In genomic region chr17:17593222-17593620, GRCh38 we compare ENCODE assay signal across 12 cellular contexts. TPM values are rescaled to one million over a fixed set of nuclear protein-coding genes. Genes with fewer than 3 reads are reported as not detected.
DNase-seq lines count a peak whose midpoint lies in the region; TF ChIP-seq lines count a peak whose summit lies in the region.
"Had no signal": no experiment of that assay in that cellular context is flagged by ENCODE, and none has a peak within 500 bp of the region (broad histone marks: within the 10 kb centered on the region; RNA-seq: fewer than 3 reads in every experiment).

No MANE protein-coding gene starts in this region.

- H3K4me3 ChIP-seq in NB4 (ENCODE audit: low read depth, low read length) (peak overlapping the region; percentile 90), neuron (ENCODE audit: low read length) (peak overlapping the region; percentile 71)

- H3K27me3 ChIP-seq in neuron (ENCODE audit: insufficient read depth, low read length), result no peaks in the 10 kb centered on the region
- H3K27me3 ChIP-seq: brain microvascular endothelial cell had no signal

- DNase-seq in T-helper 2 cell treated with Interferon-gamma antibody and Interleukin-4, amounts not matched to agents 5 μg/mL and 100 μg/mL, for 36 hours (ENCODE audit: low spot score), result no peak
- DNase-seq in T-helper 2 cell (no peak), NB4 (ENCODE audit: low read depth) (no peak), medulla oblongata (ENCODE audit: extremely low spot score) (no peak), GM19238 (ENCODE audit: insufficient read length, low spot score) (no peak), NCI-H748 treated with DMSO at 0.1 percent for 48 hours (lab: John Stamatoyannopoulos, UW) (no peak)
- DNase-seq: brain microvascular endothelial cell, DMS79 treated with DMSO at 0.1 percent for 48 hours, NCI-H1092, NCI-H524 had no signal

- H3K4me3 Mint-ChIP-seq in T-helper 2 cell treated with Interferon-gamma antibody and Interleukin-4, amounts not matched to agents 5 μg/mL and 100 μg/mL, for 36 hours, result peak overlapping the region; percentile 97
- peak overlapping the region; percentile 96 to 99 (median 97) for H3K4me3 Mint-ChIP-seq in brain

- no peaks in the 10 kb centered on the region for H3K9me3 ChIP-seq in neuron (ENCODE audit: low read length)

- H3K36me3 Mint-ChIP-seq in T-helper 2 cell treated with Interferon-gamma antibody and Interleukin-4, amounts not matched to agents 5 μg/mL and 100 μg/mL, for 36 hours (ENCODE audit: low read depth), result no peaks in the 10 kb centered on the region
- H3K36me3 Mint-ChIP-seq in brain, result no peaks in the 10 kb centered on the region

- no peaks in the 10 kb centered on the region for H3K9me3 Mint-ChIP-seq in T-helper 2 cell treated with Interferon-gamma antibody and Interleukin-4, amounts not matched to agents 5 μg/mL and 100 μg/mL, for 36 hours
- H3K9me3 Mint-ChIP-seq in brain, result no peaks in the 10 kb centered on the region

- TF ChIP-seq CTCF in NB4 (IDR thresholded peaks at IDR 0.05; ENCODE audit: low read depth, low read length) (no peak), brain (conservative IDR thresholded peaks at IDR 0.05) (no peak)

- H3K36me3 ChIP-seq in neuron (ENCODE audit: insufficient read depth, low read length), result no peaks in the 10 kb centered on the region
- H3K36me3 ChIP-seq: brain microvascular endothelial cell had no signal

- H3K27ac Mint-ChIP-seq in T-helper 2 cell treated with Interferon-gamma antibody and Interleukin-4, amounts not matched to agents 5 μg/mL and 100 μg/mL, for 36 hours, result no peak overlapping the region
- H3K27ac Mint-ChIP-seq in brain, result peak overlapping the region in 1 of 5 experiments; percentile 79

- TF ChIP-seq POLR2A in NB4 (IDR thresholded peaks at IDR 0.05; ENCODE audit: extremely low read depth, insufficient read length), result no peak

- no peak overlapping the region for H2AFZ ChIP-seq in neuron (ENCODE audit: low read depth, low read length)

- no peaks in the 10 kb centered on the region for H3K27me3 Mint-ChIP-seq in T-helper 2 cell treated with Interferon-gamma antibody and Interleukin-4, amounts not matched to agents 5 μg/mL and 100 μg/mL, for 36 hours (ENCODE audit: low read depth)
- peaks cover 7% of the 10 kb centered on the region for H3K27me3 Mint-ChIP-seq in brain

- peaks cover 18% of the 10 kb centered on the region for H3K4me1 ChIP-seq in neuron (ENCODE audit: insufficient read depth, low read length)

- peaks cover 15% of the 10 kb centered on the region for H3K4me1 Mint-ChIP-seq in T-helper 2 cell treated with Interferon-gamma antibody and Interleukin-4, amounts not matched to agents 5 μg/mL and 100 μg/mL, for 36 hours (ENCODE audit: low read depth)
- peaks cover 36% of the 10 kb centered on the region for H3K4me1 Mint-ChIP-seq in brain

RNA-seq across cellular contexts. Expression of gene PEMT, which starts 1.7 kb away (rescaled TPM):
- 88.1 TPM for polyA plus RNA-seq in brain (ENCODE audit: insufficient read depth, low read depth, low replicate concordance)
